In the genomic region with DNA sequence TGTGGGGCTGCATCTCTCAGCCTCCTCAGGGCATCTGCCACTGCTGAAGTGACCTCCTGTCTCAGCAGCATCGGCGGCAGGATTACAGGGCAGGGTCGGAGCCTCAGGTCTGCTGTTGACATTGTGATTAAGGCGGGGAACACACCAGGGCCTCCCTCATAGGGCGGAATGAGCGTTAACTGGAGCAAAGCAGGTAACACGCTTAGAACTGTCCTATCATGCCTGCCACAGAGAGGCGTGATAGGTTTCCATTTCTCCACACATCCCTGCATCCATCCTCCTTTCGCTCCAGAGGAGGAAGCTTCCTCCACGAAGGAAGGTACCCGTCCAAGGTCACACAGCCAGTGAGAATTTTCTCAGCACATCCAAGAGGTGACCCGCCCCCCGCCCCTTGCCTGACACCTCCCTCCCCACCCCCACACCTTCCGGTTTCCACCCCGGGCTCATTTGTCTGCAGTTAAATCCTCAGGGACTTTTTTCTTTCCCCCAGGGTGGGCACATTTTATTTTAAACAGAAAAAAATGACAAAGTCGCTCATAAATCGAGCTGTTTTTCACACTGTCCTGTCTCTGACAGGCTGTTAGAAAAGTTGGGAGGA, we compare ENCODE assay signal across 19 cellular contexts.
DNase-seq lines count a peak whose midpoint lies in the region; ATAC-seq and TF ChIP-seq lines count a peak whose summit lies in the region.
"Had no signal": no experiment of that assay in that cellular context is flagged by ENCODE, and none has a peak within 500 bp of the region (broad histone marks: within the 10 kb centered on the region; RNA-seq: fewer than 3 reads in every experiment).

No MANE protein-coding gene starts in this region.

- H3K4ac ChIP-seq in neuronal stem cell (ENCODE audit: low read length) = no peak overlapping the region

- ATAC-seq in GM23338 = peak; percentile 62
- no peak for ATAC-seq in HG02642 (IDR thresholded peaks at IDR 0.05; ENCODE audit: poor library complexity, unreplicated experiment)
- ATAC-seq: CD8-positive, alpha-beta T cell; K562 had no signal

- H3K27ac Mint-ChIP-seq in GM23338 = no peak overlapping the region
- H3K27ac Mint-ChIP-seq: B cell; CD8-positive, alpha-beta T cell had no signal

- H3K36me3 Mint-ChIP-seq in GM23338 (ENCODE audit: low read depth) = no peaks in the 10 kb centered on the region
- H3K36me3 Mint-ChIP-seq: CD8-positive, alpha-beta T cell had no signal

- no peaks in the 10 kb centered on the region for H3K79me2 ChIP-seq in GM23338 (replicated peaks; ENCODE audit: insufficient read depth)
- H3K79me2 ChIP-seq in hepatocyte = no peaks in the 10 kb centered on the region

- H3K9me3 Mint-ChIP-seq in GM23338 = no peaks in the 10 kb centered on the region
- H3K9me3 Mint-ChIP-seq: CD8-positive, alpha-beta T cell had no signal

- H3K4me2 ChIP-seq in GM23338 (peak overlapping the region; percentile 74), hepatocyte (peak overlapping the region; percentile 41), neuronal stem cell (ENCODE audit: insufficient read depth, low read length, poor library complexity, severe bottlenecking) (no peak overlapping the region)

- peak overlapping the region; percentile 41 for H3K4me3 ChIP-seq in GM23338
- H3K4me3 ChIP-seq in hepatocyte = no peak overlapping the region
- H3K4me3 ChIP-seq in neuronal stem cell (ENCODE audit: low read length in 2 of 2) = peak overlapping the region in 1 of 2 donors; percentile 11
- H3K4me3 ChIP-seq in WERI-Rb-1 (ENCODE audit: low read depth, low read length) = no peak overlapping the region
- H3K4me3 ChIP-seq: HAP-1, K562, Peyer's patch had no signal

- no peaks in the 10 kb centered on the region for H3K79me1 ChIP-seq in neuronal stem cell (ENCODE audit: low read depth, low read length)

- H3K4me1 Mint-ChIP-seq in GM23338 = peaks cover 31% of the 10 kb centered on the region
- H3K4me1 Mint-ChIP-seq: B cell had no signal

- H3K4me1 ChIP-seq in GM23338 (ENCODE audit: insufficient read depth) = peaks cover 38% of the 10 kb centered on the region; the same call in 1 of the 2 replicates
- H3K4me1 ChIP-seq in hepatocyte (ENCODE audit: insufficient read depth) = peaks cover 20% of the 10 kb centered on the region
- peaks cover 0 to 13% of the 10 kb centered on the region in 2 donors for H3K4me1 ChIP-seq in neuronal stem cell (ENCODE audit: control insufficient read depth in 2 of 2, insufficient read depth in 1 of 2, low read depth in 1 of 2, low read length in 2 of 2)
- H3K4me1 ChIP-seq: HAP-1, Peyer's patch had no signal

- H3K27ac ChIP-seq in GM23338 (ENCODE audit: low read depth) (0 out of 2 replicates have a peak overlapping the region, but pooled peaks have one; percentile 42), hepatocyte (no peak overlapping the region), neuronal stem cell (replicated peaks; ENCODE audit: low read length) (no peak overlapping the region), WERI-Rb-1 (no peak overlapping the region)
- H3K27ac ChIP-seq: Peyer's patch had no signal

- no peaks in the 10 kb centered on the region for H3K9me3 ChIP-seq in hepatocyte (ENCODE audit: low read depth)
- no peaks in the 10 kb centered on the region for H3K9me3 ChIP-seq in neuronal stem cell (replicated peaks in 1 of 2; ENCODE audit: control insufficient read depth in 2 of 2, insufficient read depth in 1 of 2, low read depth in 1 of 2, low read length in 2 of 2)
- no peaks in the 10 kb centered on the region for H3K9me3 ChIP-seq in WERI-Rb-1 (ENCODE audit: severe bottlenecking)
- H3K9me3 ChIP-seq: HAP-1, Peyer's patch had no signal

- no peak overlapping the region for H4K8ac ChIP-seq in neuronal stem cell (ENCODE audit: low read depth, low read length)

- no peak overlapping the region for H2BK15ac ChIP-seq in neuronal stem cell (ENCODE audit: low read length)

- DNase-seq in GM23338 (ENCODE audit: low spot score) (peak; percentile 56), NCI-H69 (lab: John Stamatoyannopoulos, UW) (peak; percentile 0), hepatocyte (ENCODE audit: low spot score) (peak; percentile 27), neuronal stem cell (ENCODE audit: low spot score) (no peak), RPMI8226 (no peak), NCI-H1092 treated with DMSO at 0.1 percent for 48 hours (lab: John Stamatoyannopoulos, UW) (no peak), WERI-Rb-1 (no peak)
- DNase-seq: ACHN; CD8-positive, alpha-beta T cell; DMS 273 treated with DMSO at 0.1 percent for 48 hours; NCI-H1048; NCI-H2107; NCI-H345; Peyer's patch; SIG-M5 had no signal

- no peak overlapping the region for H3K14ac ChIP-seq in neuronal stem cell (ENCODE audit: low read length)

- no peaks in the 10 kb centered on the region for H3K27me3 ChIP-seq in GM23338 (ENCODE audit: insufficient read depth)
- H3K27me3 ChIP-seq in hepatocyte = peaks cover 20% of the 10 kb centered on the region
- H3K27me3 ChIP-seq in neuronal stem cell (ENCODE audit: control insufficient read depth in 3 of 3, insufficient read depth in 3 of 3, low read depth in 1 of 3, low read length in 3 of 3) = peaks cover 0 to 8% (median 0%) of the 10 kb centered on the region in 3 experiments
- peaks cover 95% of the 10 kb centered on the region for H3K27me3 ChIP-seq in WERI-Rb-1 (ENCODE audit: insufficient read depth, low read depth, severe bottlenecking)
- H3K27me3 ChIP-seq: Peyer's patch had no signal

- H2BK5ac ChIP-seq in neuronal stem cell (ENCODE audit: low read length) = no peak overlapping the region

- TF ChIP-seq CTCF in GM23338 (conservative IDR thresholded peaks at IDR 0.05; ENCODE audit: low read depth in 2 of 2) (no peak), hepatocyte (IDR thresholded peaks at IDR 0.05; ENCODE audit: poor library complexity) (no peak), WERI-Rb-1 (IDR thresholded peaks at IDR 0.05; ENCODE audit: low read depth, low read length) (no peak)

- H3K23ac ChIP-seq in neuronal stem cell (ENCODE audit: low read depth, low read length, poor library complexity) = no peak overlapping the region

- no peak overlapping the region for H2BK12ac ChIP-seq in neuronal stem cell (ENCODE audit: low read length)

- H3K4me3 Mint-ChIP-seq in GM23338 = 0 out of 3 replicates have a peak overlapping the region, but pooled peaks have one; percentile 0
- H3K4me3 Mint-ChIP-seq: B cell; CD8-positive, alpha-beta T cell had no signal

- H3K18ac ChIP-seq in neuronal stem cell (ENCODE audit: low read length) = peak overlapping the region; percentile 53

- no peak overlapping the region; the same call in 1 of the 2 replicates for H2AFZ ChIP-seq in GM23338
- H2AFZ ChIP-seq in hepatocyte = no peak overlapping the region
- H2AFZ ChIP-seq in neuronal stem cell (ENCODE audit: low read length) = no peak overlapping the region

- H3K9ac ChIP-seq in neuronal stem cell (ENCODE audit: low read depth, low read length, poor library complexity) = no peak overlapping the region

- H3K36me3 ChIP-seq in GM23338 (ENCODE audit: insufficient read depth) = no peaks in the 10 kb centered on the region
- no peaks in the 10 kb centered on the region for H3K36me3 ChIP-seq in hepatocyte (replicated peaks; ENCODE audit: insufficient read depth, low read depth)
- no peaks in the 10 kb centered on the region for H3K36me3 ChIP-seq in neuronal stem cell (replicated peaks in 1 of 2; ENCODE audit: control insufficient read depth in 2 of 2, insufficient read depth in 2 of 2, low read length in 2 of 2)
- no peaks in the 10 kb centered on the region for H3K36me3 ChIP-seq in WERI-Rb-1
- H3K36me3 ChIP-seq: HAP-1, Peyer's patch had no signal

- peaks cover 10% of the 10 kb centered on the region for H3K27me3 Mint-ChIP-seq in GM23338 (ENCODE audit: insufficient read depth, low read depth, poor library complexity)

- WGBS in hepatocyte (ENCODE audit: low lambda C conversion rate, missing lambda C conversion rate) = 32% methylated on average over 14 of the region's 17 CpGs
- WGBS in neuronal stem cell (ENCODE audit: extremely low coverage in 2 of 2, insufficient read length in 2 of 2, insufficient replicate concordance in 1 of 2), 2 donors = no CpG with 5 or more reads among the region's 17 CpGs

- H2AK5ac ChIP-seq in neuronal stem cell (ENCODE audit: low read depth, low read length) = no peak overlapping the region

- H4K20me1 ChIP-seq in GM23338 (replicated peaks; ENCODE audit: insufficient read depth) (no peaks in the 10 kb centered on the region), hepatocyte (ENCODE audit: insufficient read depth, poor library complexity, severe bottlenecking) (no peaks in the 10 kb centered on the region)

- peaks cover 6% of the 10 kb centered on the region; the same call in 1 of the 2 replicates for H3K9me2 ChIP-seq in GM23338 (ENCODE audit: insufficient read depth)
- no peaks in the 10 kb centered on the region for H3K9me2 ChIP-seq in hepatocyte (replicated peaks; ENCODE audit: insufficient read depth)

- no peak overlapping the region for H4K91ac ChIP-seq in neuronal stem cell (ENCODE audit: low read depth, low read length, poor library complexity)

- H2BK120ac ChIP-seq in neuronal stem cell (ENCODE audit: low read depth, low read length) = no peak overlapping the region

- H3F3A ChIP-seq in GM23338 (replicated peaks; ENCODE audit: low read depth) = 0 out of 2 replicates have a peak, but pooled peaks cover 6% of the 10 kb centered on the region

TF ChIP-seq in GM23338, 12 proteins besides CTCF, POLR2A, EP300 and RAD21 (continues in another document):
- TF ChIP-seq JUNB (IDR thresholded peaks at IDR 0.05; ENCODE audit: unreplicated experiment) = no peak
- no peak for TF ChIP-seq ZNF331 (CRISPR knock-in tag; IDR thresholded peaks at IDR 0.05; ENCODE audit: low read depth)
- TF ChIP-seq POLR2AphosphoS5 (IDR thresholded peaks at IDR 0.05; ENCODE audit: low read depth) = no peak
- TF ChIP-seq CREB1 (CRISPR knock-in tag; IDR thresholded peaks at IDR 0.05; ENCODE audit: low read depth) = no peak
- no peak for TF ChIP-seq NANOG (IDR thresholded peaks at IDR 0.05; ENCODE audit: borderline replicate concordance)
- TF ChIP-seq ZNF114 (CRISPR knock-in tag; IDR thresholded peaks at IDR 0.05) = no peak
- TF ChIP-seq, protein P1, sequence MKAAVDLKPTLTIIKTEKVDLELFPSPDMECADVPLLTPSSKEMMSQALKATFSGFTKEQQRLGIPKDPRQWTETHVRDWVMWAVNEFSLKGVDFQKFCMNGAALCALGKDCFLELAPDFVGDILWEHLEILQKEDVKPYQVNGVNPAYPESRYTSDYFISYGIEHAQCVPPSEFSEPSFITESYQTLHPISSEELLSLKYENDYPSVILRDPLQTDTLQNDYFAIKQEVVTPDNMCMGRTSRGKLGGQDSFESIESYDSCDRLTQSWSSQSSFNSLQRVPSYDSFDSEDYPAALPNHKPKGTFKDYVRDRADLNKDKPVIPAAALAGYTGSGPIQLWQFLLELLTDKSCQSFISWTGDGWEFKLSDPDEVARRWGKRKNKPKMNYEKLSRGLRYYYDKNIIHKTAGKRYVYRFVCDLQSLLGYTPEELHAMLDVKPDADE (IDR thresholded peaks at IDR 0.05) = no peak

Comparison
In these comparisons a context has a peak if more than half of its experiments do, and no peak if none do; other contexts are left out.
1. DNase-seq: peak in GM23338 (single experiment), NCI-H69 (single experiment) and hepatocyte (single experiment); none in neuronal stem cell (single experiment), RPMI8226 (single experiment), NCI-H1092 treated with DMSO at 0.1 percent for 48 hours (single experiment) and WERI-Rb-1 (single experiment).